ENCODE assay signal across 18 cellular contexts in genomic region chr16:56245197-56245596, GRCh38. TPM values are rescaled to one million over a fixed set of nuclear protein-coding genes. Genes with fewer than 3 reads are reported as not detected.
DNase-seq lines count a peak whose midpoint lies in the region; ATAC-seq and TF ChIP-seq lines count a peak whose summit lies in the region.
"Had no signal": no experiment of that assay in that cellular context is flagged by ENCODE, and none has a peak within 500 bp of the region (broad histone marks: within the 10 kb centered on the region; RNA-seq: fewer than 3 reads in every experiment).

No MANE protein-coding gene starts in this region.

- peaks cover 55% of the 10 kb centered on the region for H3K36me3 Mint-ChIP-seq in brain

- no peak overlapping the region for H3K4me3 ChIP-seq in AG10803 (ENCODE audit: low read length)
- H3K4me3 ChIP-seq: BLaER1, K562, tibial nerve had no signal

- H3K27me3 ChIP-seq in layer of hippocampus (ENCODE audit: control insufficient read depth, insufficient read depth, low read length), result no peaks in the 10 kb centered on the region
- H3K27me3 ChIP-seq: BLaER1, tibial nerve had no signal

- H3K27ac Mint-ChIP-seq in brain, result peak overlapping the region; percentile 11 to 85 (median 72)
- H3K27ac Mint-ChIP-seq: progenitor cell of endocrine pancreas had no signal

- DNase-seq in AG10803 (ENCODE audit: low read depth) (peak; percentile 35), HPDE6-E6E7 (ENCODE audit: extremely low spot score) (peak; percentile 59), RPMI8226 (no peak), NK-92 (lab: John Stamatoyannopoulos, UW; ENCODE audit: unreplicated experiment) (no peak), activated gamma-delta T cell (lab: John Stamatoyannopoulos, UW) (no peak)
- DNase-seq: activated CD4-positive, alpha-beta T cell treated with anti-CD3 and anti-CD28 coated beads for 48 hours; DND-41; NCI-H1436; NCI-H526 treated with DMSO at 0.1 percent for 48 hours; stimulated activated CD4-positive, alpha-beta T cell treated with anti-CD3 and anti-CD28 coated beads, Interleukin-2, amount 100 ng/mL, for 24 hours; stimulated activated CD8-positive, alpha-beta memory T cell treated with anti-CD3 and anti-CD28 coated beads, Interleukin-4, amount 100 ng/mL, for 48 hours had no signal

- H3K27ac ChIP-seq in layer of hippocampus (ENCODE audit: low read depth, low read length), result peak overlapping the region; percentile 94
- H3K27ac ChIP-seq: BLaER1, tibial nerve had no signal

- peaks cover 0 to 3% (median 0%) of the 10 kb centered on the region in 5 experiments for H3K9me3 Mint-ChIP-seq in brain

- peaks cover 3% of the 10 kb centered on the region for H3K27me3 Mint-ChIP-seq in brain
- H3K27me3 Mint-ChIP-seq: progenitor cell of endocrine pancreas had no signal

- TF ChIP-seq CTCF in AG10803 (conservative IDR thresholded peaks at IDR 0.05; ENCODE audit: low read length), result no peak
- TF ChIP-seq CTCF in brain (conservative IDR thresholded peaks at IDR 0.05), result no peak

- H3K4me3 Mint-ChIP-seq in brain, result peak overlapping the region in 1 of 5 experiments; percentile 18

- ATAC-seq in GM21423 (IDR thresholded peaks at IDR 0.05; ENCODE audit: unreplicated experiment), result no peak

- peaks cover 44% of the 10 kb centered on the region for H3K4me1 Mint-ChIP-seq in brain

RNA-seq across cellular contexts. Expression of gene GNAO1, which starts 53.9 kb away (rescaled TPM):
- 181 TPM for polyA plus RNA-seq in brain (ENCODE audit: insufficient read depth, low read depth, low replicate concordance)

Comparison
In these comparisons a context has a peak if more than half of its experiments do, and no peak if none do; other contexts are left out.
1. DNase-seq: peak in AG10803 (single experiment) and HPDE6-E6E7 (single experiment); none in RPMI8226 (single experiment), NK-92 (single experiment) and activated gamma-delta T cell (single experiment).